10 cellular contexts compared by ENCODE assay signal in genomic region chr16:81505011-81505660, GRCh38.
A peak's percentile ranks its signal among the peaks of the same experiment; 100 is the strongest.
DNase-seq lines count a peak whose midpoint lies in the region; ATAC-seq, FAIRE-seq and TF ChIP-seq lines count a peak whose summit lies in the region.
"Had no signal": no experiment of that assay in that cellular context is flagged by ENCODE, and none has a peak within 500 bp of the region (broad histone marks: within the 10 kb centered on the region; RNA-seq: fewer than 3 reads in every experiment).

No MANE protein-coding gene starts in this region.

- POLR2A ChIA-PET in A549 (lab: Yijun Ruan, JAX) = no interaction called here

- peaks cover 97% of the 10 kb centered on the region for H3K4me1 ChIP-seq in A549
- peaks cover 5 to 13% of the 10 kb centered on the region in 2 donors for H3K4me1 ChIP-seq in thyroid gland

- no peak for TF ChIP-seq EP300 in A549 (IDR thresholded peaks at IDR 0.05)

- TF ChIP-seq RAD21 in A549 (conservative IDR thresholded peaks at IDR 0.05 in 1 of 2, IDR thresholded peaks at IDR 0.05 in 1 of 2) = no peak

- peak overlapping the region; percentile 15 to 78; a peak in 5 of 6 replicates for H3K27ac ChIP-seq in A549
- no peak overlapping the region for H3K27ac ChIP-seq in thyroid gland

- DNase-seq in A549 (ENCODE audit: low read depth in 1 of 2, low spot score in 1 of 2) (peak in 1 of 2 experiments; percentile 73), dermis blood vessel endothelial cell (peak; percentile 39), thyroid gland (peak; percentile 66 to 72), EL (no peak), HK-2 (ENCODE audit: unreplicated experiment) (no peak), D341Med (ENCODE audit: low spot score) (no peak)
- DNase-seq: CD4-positive, CD25-positive, alpha-beta regulatory T cell had no signal

- intact Hi-C loops in thyroid gland (cut with DNase I) = no loop called here

- WGBS in A549 (ENCODE audit: missing lambda C conversion rate) = 75% methylated on average over 13 of the region's 13 CpGs
- WGBS in thyroid gland, 2 donors = 53 to 74% methylated on average over 13 of the region's 13 CpGs

- TF ChIP-seq POLR2A in A549 (IDR thresholded peaks at IDR 0.05; ENCODE audit: low read length) = no peak
- no peak for TF ChIP-seq POLR2A in thyroid gland (IDR thresholded peaks at IDR 0.05)

- H3K4me3 ChIP-seq in A549 (no peak overlapping the region), thyroid gland (replicated peaks in 1 of 3) (no peak overlapping the region)

- H3K4me2 ChIP-seq in A549 = 0 out of 3 replicates have a peak overlapping the region, but pooled peaks have one; percentile 7

- H3K36me3 ChIP-seq in thyroid gland = no peaks in the 10 kb centered on the region

- CTCF ChIA-PET in A549 (lab: Yijun Ruan, JAX) = interaction anchor here (0.6 to 1.8 kb wide), 3 partner anchors 20 to 101 kb away, joined by 3 to 6 read pairs (median 3); no protein-coding TSS in a partner anchor

- no peak for FAIRE-seq in A549 (lab: Jason Lieb, UNC)
- FAIRE-seq: TTC549 had no signal

- no peaks in the 10 kb centered on the region for H3K27me3 ChIP-seq in thyroid gland

- TF ChIP-seq CTCF in A549 (IDR thresholded peaks at IDR 0.05) (no peak), thyroid gland (IDR thresholded peaks at IDR 0.05) (no peak)

- ATAC-seq in A549 (peak; percentile 49 to 61; a peak in 5 of 6 replicates), GM19438 (IDR thresholded peaks at IDR 0.05; ENCODE audit: low read depth, unreplicated experiment) (peak; percentile 81), HG03442 (IDR thresholded peaks at IDR 0.05; ENCODE audit: unreplicated experiment) (peak; percentile 75)

- H3K9me3 ChIP-seq in A549 (no peaks in the 10 kb centered on the region), thyroid gland (no peaks in the 10 kb centered on the region)

TF ChIP-seq in A549, 52 proteins besides CTCF, POLR2A, EP300 and RAD21:
- TF ChIP-seq KDM5A (IDR thresholded peaks at IDR 0.05) (no peak), FOXS1 (CRISPR knock-in tag; IDR thresholded peaks at IDR 0.05) (no peak), SMC3 (IDR thresholded peaks at IDR 0.05) (no peak), BHLHE40 (IDR thresholded peaks at IDR 0.05; ENCODE audit: low read depth, low read length) (no peak), CBX8 (IDR thresholded peaks at IDR 0.05) (no peak), HDAC2 (IDR thresholded peaks at IDR 0.05) (no peak), POLR2AphosphoS2 (conservative IDR thresholded peaks at IDR 0.05; ENCODE audit: low read length) (no peak)
- TF ChIP-seq, protein P1, sequence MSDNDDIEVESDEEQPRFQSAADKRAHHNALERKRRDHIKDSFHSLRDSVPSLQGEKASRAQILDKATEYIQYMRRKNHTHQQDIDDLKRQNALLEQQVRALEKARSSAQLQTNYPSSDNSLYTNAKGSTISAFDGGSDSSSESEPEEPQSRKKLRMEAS (IDR thresholded peaks at IDR 0.05) = peak; percentile 35; the same call in 1 of the 2 replicates

Comparison
In these comparisons a context has a peak if more than half of its experiments do, and no peak if none do; other contexts are left out.
1. DNase-seq: peak in dermis blood vessel endothelial cell (single experiment) and thyroid gland (2 of 2); none in EL (single experiment), HK-2 (single experiment) and D341Med (single experiment).
2. H3K27ac ChIP-seq: peak in A549 (2 of 2); none in thyroid gland (0 of 3).
3. Peak in every context shown above with its lines, with median percentiles within 50 percentile points of each other: ATAC-seq.